1 cellular context compared by ENCODE assay signal in the genomic region with DNA sequence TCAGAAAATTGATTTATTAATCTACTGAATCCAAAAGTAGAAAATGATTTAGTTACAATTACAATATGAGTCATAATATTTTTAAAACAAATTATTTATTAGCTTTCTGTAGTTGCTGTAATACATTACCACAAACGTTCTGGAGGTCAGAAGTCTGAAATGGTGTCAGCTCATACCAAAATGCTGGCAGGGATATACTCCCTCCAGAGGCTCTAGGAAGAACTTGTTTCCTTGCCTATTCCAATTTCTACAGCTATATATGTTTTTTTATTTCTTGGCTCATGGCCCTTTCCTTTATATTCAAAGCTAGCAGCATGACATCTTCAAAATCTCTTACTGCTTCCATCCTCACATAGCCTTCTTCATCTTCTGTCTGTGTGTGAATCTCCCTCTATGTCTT.
TF ChIP-seq lines count a peak whose summit lies in the region.

No MANE protein-coding gene starts in this region.

TF ChIP-seq in H1, 55 proteins besides CTCF, POLR2A, EP300 and RAD21 (continued from another document):
- no peak for TF ChIP-seq CHD7 (IDR thresholded peaks at IDR 0.05; ENCODE audit: insufficient replicate concordance, low read length)
- no peak for TF ChIP-seq RNF2 (IDR thresholded peaks at IDR 0.05; ENCODE audit: borderline replicate concordance, low read depth, low read length, missing control alignments, poor library complexity, severe bottlenecking)
- TF ChIP-seq BACH1 (IDR thresholded peaks at IDR 0.05; ENCODE audit: low read length) = no peak
- no peak for TF ChIP-seq BRCA1 (IDR thresholded peaks at IDR 0.05; ENCODE audit: low read depth, low read length)
TF ChIP-seq in H1: peak in this region for 0.
